In the genomic region with DNA sequence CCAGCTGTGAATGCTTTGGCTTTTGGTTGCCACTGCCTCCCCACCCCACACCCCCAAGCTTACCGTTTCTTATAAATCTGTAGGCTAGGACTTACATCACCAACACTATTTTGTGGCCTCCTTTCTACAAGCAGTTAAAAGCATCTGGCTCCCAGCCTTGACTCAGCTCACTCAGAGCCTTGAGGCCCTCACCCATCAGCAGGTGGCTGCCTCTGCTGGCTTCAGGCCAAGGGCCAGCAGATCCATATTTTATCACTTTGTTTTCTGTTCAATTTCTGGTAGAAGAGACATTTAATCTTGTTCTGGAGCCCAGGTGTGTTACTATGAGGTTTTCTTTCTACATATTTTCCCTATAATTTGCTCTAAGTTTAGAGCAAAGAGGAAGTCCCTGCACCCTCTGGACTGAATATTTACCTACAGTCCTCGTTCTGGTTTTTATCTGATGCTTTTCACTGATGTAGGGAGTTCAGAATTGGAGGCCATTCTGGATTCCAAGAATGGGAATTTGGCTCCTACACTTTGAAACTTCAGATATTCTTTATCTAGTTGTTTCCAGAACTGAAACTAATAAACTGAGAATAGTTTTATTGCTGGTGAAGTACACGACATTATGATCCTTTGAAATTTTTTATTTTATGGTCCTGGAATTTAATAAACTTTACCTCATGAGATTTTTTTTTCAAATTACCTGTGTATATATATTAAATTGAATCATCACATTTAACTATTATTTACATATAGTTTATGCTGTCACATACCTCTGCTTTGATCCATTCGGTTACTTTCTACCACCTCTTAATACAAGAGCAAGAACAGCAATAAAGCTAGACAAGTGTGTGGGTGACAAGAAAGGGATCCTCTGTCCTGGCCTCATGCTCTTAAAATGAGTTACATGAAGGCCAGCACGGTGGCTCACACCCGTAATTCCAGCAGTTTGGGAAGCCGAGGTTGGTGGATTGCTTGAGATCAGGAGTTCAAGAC, we compare ENCODE assay signal across 17 cellular contexts. TPM values are rescaled to one million over a fixed set of nuclear protein-coding genes. Genes with fewer than 3 reads are reported as not detected.
"Had no signal": no experiment of that assay in that cellular context is flagged by ENCODE, and none has a peak within 500 bp of the region (broad histone marks: within the 10 kb centered on the region; RNA-seq: fewer than 3 reads in every experiment).

No MANE protein-coding gene starts in this region.

- ATAC-seq: body of pancreas; esophagus mucosa; left lobe of liver; stimulated activated naive CD8-positive, alpha-beta T cell treated with anti-CD3 and anti-CD28 coated beads, Interleukin-15, Interleukin-2, amounts not matched to agents 100 U/mL and 50 U/mL, for 24 hours; WTC11 had no signal

- H3K27me3 Mint-ChIP-seq: progenitor cell of endocrine pancreas, type B pancreatic cell had no signal

- H3K4me3 Mint-ChIP-seq: activated naive CD8-positive, alpha-beta T cell; nephron; type B pancreatic cell; WTC11 had no signal

- H3K36me3 ChIP-seq: right atrium auricular region had no signal

- H3K4me1 Mint-ChIP-seq: nephron, WTC11 had no signal

- H3K4me3 ChIP-seq: body of pancreas, right atrium auricular region had no signal

- H3K4me1 ChIP-seq: body of pancreas, right atrium auricular region had no signal

- H3K36me3 Mint-ChIP-seq: activated naive CD8-positive, alpha-beta T cell had no signal

- DNase-seq: activated CD4-positive, alpha-beta T cell treated with anti-CD3 and anti-CD28 coated beads for 48 hours; activated CD8-positive, alpha-beta memory T cell treated with anti-CD3 and anti-CD28 coated beads, Interleukin-2, amount 50 U/mL, for 48 hours; activated gamma-delta T cell treated with Interleukin-2 at 50 U/mL for 16 hours; amygdala; caudate nucleus; islet precursor cell; stimulated activated naive CD8-positive, alpha-beta T cell treated with anti-CD3 and anti-CD28 coated beads, Interleukin-15, Interleukin-2, amounts not matched to agents 100 U/mL and 50 U/mL, for 24 hours had no signal

- H3K9me3 ChIP-seq: body of pancreas, right atrium auricular region had no signal

- H3K9me3 Mint-ChIP-seq: nephron, WTC11 had no signal

- H3K27ac Mint-ChIP-seq: activated naive CD8-positive, alpha-beta T cell; nephron; type B pancreatic cell had no signal

RNA-seq across cellular contexts. Expression of gene PLBD1, which starts 22.2 kb away (rescaled TPM):
- total RNA-seq: T-helper 2 cell treated with Interferon-gamma antibody and Interleukin-4, amounts not matched to agents 100 ng/mL and 5 ng/mL, for 36 hours had no signal
